In the genomic region with DNA sequence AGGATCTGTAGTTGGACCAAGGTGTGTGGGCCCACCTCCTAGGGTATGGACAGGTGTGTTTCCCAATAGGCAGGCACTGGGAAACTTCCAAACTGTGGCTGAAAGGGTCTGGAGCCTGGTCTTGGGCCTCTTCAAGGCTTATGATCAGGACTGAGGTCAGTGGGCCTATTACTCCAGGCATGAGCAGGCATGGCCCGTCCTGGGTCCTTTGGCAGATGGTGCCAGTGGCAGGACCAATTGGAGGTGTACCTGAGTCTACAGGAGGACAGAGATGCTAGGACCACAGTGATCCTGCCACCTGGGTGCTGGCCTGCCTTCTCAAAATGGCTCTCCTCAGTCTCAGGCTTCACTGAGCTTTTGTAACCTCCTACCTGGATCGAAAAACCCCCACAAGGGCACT, we compare ENCODE assay signal across 37 cellular contexts.
"Had no signal": no experiment of that assay in that cellular context is flagged by ENCODE, and none has a peak within 500 bp of the region (broad histone marks: within the 10 kb centered on the region; RNA-seq: fewer than 3 reads in every experiment).

No MANE protein-coding gene starts in this region.

- H3K36me3 Mint-ChIP-seq: activated naive CD4-positive, alpha-beta T cell treated with anti-CD3 and anti-CD28 coated beads, Interleukin-2, amount 10 ng/mL, durations not matched to agents 7 days and 5 days; activated naive CD8-positive, alpha-beta T cell treated with anti-CD3 and anti-CD28 coated beads for 36 hours; activated naive CD8-positive, alpha-beta T cell treated with anti-CD3 and anti-CD28 coated beads, Interleukin-2, amount 10 ng/mL, durations not matched to agents 7 days and 5 days; brain had no signal

- ATAC-seq: activated naive CD4-positive, alpha-beta T cell treated with anti-CD3 and anti-CD28 coated beads, Interleukin-2, amount 50 U/mL, for 72 hours; activated naive CD8-positive, alpha-beta T cell treated with anti-CD3 and anti-CD28 coated beads, Interleukin-2, amount 50 U/mL, for 24 hours; activated T-cell treated with anti-CD3 and anti-CD28 coated beads, Interleukin-2, amount 50 U/mL, for 4 hours; activated T-cell treated with anti-CD3 and anti-CD28 coated beads, Interleukin-2, amount 50 U/mL, for 72 hours; activated T-helper 17 cell treated with anti-CD3 and anti-CD28 coated beads, Interleukin-2, amount 50 U/mL, for 72 hours; body of pancreas had no signal

- H3K27ac ChIP-seq: adrenal gland, ascending aorta, body of pancreas, brain microvascular endothelial cell, breast epithelium, cardiac muscle cell had no signal

- H3K9me3 ChIP-seq: body of pancreas, breast epithelium had no signal

- H3K4me3 Mint-ChIP-seq: activated naive CD4-positive, alpha-beta T cell treated with anti-CD3 and anti-CD28 coated beads for 36 hours; activated naive CD4-positive, alpha-beta T cell treated with anti-CD3 and anti-CD28 coated beads, Interleukin-2, amount 10 ng/mL, durations not matched to agents 7 days and 5 days; activated naive CD4-positive, alpha-beta T cell treated with anti-CD3 and anti-CD28 coated beads, Interleukin-2, amount 50 U/mL, for 24 hours; activated naive CD8-positive, alpha-beta T cell; activated naive CD8-positive, alpha-beta T cell treated with anti-CD3 and anti-CD28 coated beads for 36 hours; activated naive CD8-positive, alpha-beta T cell treated with anti-CD3 and anti-CD28 coated beads, Interleukin-2, amount 10 ng/mL, durations not matched to agents 7 days and 5 days; activated naive CD8-positive, alpha-beta T cell treated with anti-CD3 and anti-CD28 coated beads, Interleukin-2, amount 50 U/mL, for 24 hours; activated T-cell treated with anti-CD3 and anti-CD28 coated beads, Interleukin-2, amount 50 U/mL, for 24 hours; activated T-cell treated with anti-CD3 and anti-CD28 coated beads, Interleukin-2, amount 50 U/mL, for 4 hours; activated T-cell treated with anti-CD3 and anti-CD28 coated beads, Interleukin-2, amount 50 U/mL, for 72 hours; activated T-helper 1 cell treated with anti-CD3 and anti-CD28 coated beads, Interleukin-12 subunit alpha, Interleukin-12 subunit beta, Interleukin-2, Interleukin-4 antibody, amounts not matched to agents 30 ng/mL and 10 ng/mL and 1 ng/mL, durations not matched to agents 14 hours and 24 hours and 36 hours; activated T-helper 17 cell treated with anti-CD3 and anti-CD28 coated beads, Interleukin-2, amount 50 U/mL, for 72 hours; brain; central memory CD8-positive, alpha-beta T cell had no signal

- H3K27ac Mint-ChIP-seq: activated naive CD4-positive, alpha-beta T cell treated with anti-CD3 and anti-CD28 coated beads for 36 hours; activated naive CD4-positive, alpha-beta T cell treated with anti-CD3 and anti-CD28 coated beads, Interleukin-2, amount 10 ng/mL, durations not matched to agents 7 days and 5 days; activated naive CD4-positive, alpha-beta T cell treated with anti-CD3 and anti-CD28 coated beads, Interleukin-2, amount 50 U/mL, for 24 hours; activated naive CD4-positive, alpha-beta T cell treated with anti-CD3 and anti-CD28 coated beads, Interleukin-2, amount 50 U/mL, for 72 hours; activated naive CD8-positive, alpha-beta T cell; activated naive CD8-positive, alpha-beta T cell treated with anti-CD3 and anti-CD28 coated beads for 36 hours; activated naive CD8-positive, alpha-beta T cell treated with anti-CD3 and anti-CD28 coated beads, Interleukin-2, amount 10 ng/mL, durations not matched to agents 7 days and 5 days; activated naive CD8-positive, alpha-beta T cell treated with anti-CD3 and anti-CD28 coated beads, Interleukin-2, amount 50 U/mL, for 24 hours; activated T-cell treated with anti-CD3 and anti-CD28 coated beads, Interleukin-2, amount 50 U/mL, for 24 hours; activated T-cell treated with anti-CD3 and anti-CD28 coated beads, Interleukin-2, amount 50 U/mL, for 72 hours; activated T-helper 1 cell treated with anti-CD3 and anti-CD28 coated beads, Interleukin-12 subunit alpha, Interleukin-12 subunit beta, Interleukin-2, Interleukin-4 antibody, amounts not matched to agents 30 ng/mL and 10 ng/mL and 1 ng/mL, durations not matched to agents 14 hours and 24 hours and 36 hours; activated T-helper 17 cell treated with anti-CD3 and anti-CD28 coated beads, Interleukin-2, amount 50 U/mL, for 72 hours; activated T-helper 2 cell treated with anti-CD3 and anti-CD28 coated beads, Interferon-gamma antibody, Interleukin-2, Interleukin-4, amounts not matched to agents 10 μg/mL and 5 μg/mL and 100 μg/mL, durations not matched to agents 14 hours and 24 hours and 36 hours; brain had no signal

- H3K4me1 ChIP-seq: adrenal gland, ascending aorta, body of pancreas, breast epithelium had no signal

- H3K36me3 ChIP-seq: adrenal gland, ascending aorta, brain microvascular endothelial cell, breast epithelium, cardiac muscle cell had no signal

- H3K9me3 Mint-ChIP-seq: activated naive CD4-positive, alpha-beta T cell treated with anti-CD3 and anti-CD28 coated beads, Interleukin-2, amount 10 ng/mL, durations not matched to agents 7 days and 5 days; activated naive CD8-positive, alpha-beta T cell treated with anti-CD3 and anti-CD28 coated beads for 36 hours; activated naive CD8-positive, alpha-beta T cell treated with anti-CD3 and anti-CD28 coated beads, Interleukin-2, amount 10 ng/mL, durations not matched to agents 7 days and 5 days; activated T-helper 1 cell treated with anti-CD3 and anti-CD28 coated beads, Interleukin-12 subunit alpha, Interleukin-12 subunit beta, Interleukin-2, Interleukin-4 antibody, amounts not matched to agents 30 ng/mL and 10 ng/mL and 1 ng/mL, durations not matched to agents 14 hours and 24 hours and 36 hours; activated T-helper 17 cell treated with anti-CD3 and anti-CD28 coated beads, Interleukin-2, amount 50 U/mL, for 72 hours; activated T-helper 2 cell treated with anti-CD3 and anti-CD28 coated beads, Interferon-gamma antibody, Interleukin-2, Interleukin-4, amounts not matched to agents 10 μg/mL and 5 μg/mL and 100 μg/mL, durations not matched to agents 14 hours and 24 hours and 36 hours; central memory CD8-positive, alpha-beta T cell had no signal

- H3K27me3 Mint-ChIP-seq: activated naive CD8-positive, alpha-beta T cell treated with anti-CD3 and anti-CD28 coated beads for 36 hours; activated T-cell treated with anti-CD3 and anti-CD28 coated beads, Interleukin-2, amount 50 U/mL, for 24 hours; brain had no signal

- H3K27me3 ChIP-seq: adrenal gland, ascending aorta, body of pancreas, brain microvascular endothelial cell, breast epithelium, cardiac muscle cell had no signal

- H3K4me3 ChIP-seq: adrenal gland, ascending aorta, body of pancreas, breast epithelium, cardiac muscle cell had no signal

- DNase-seq: activated effector memory CD4-positive, alpha-beta T cell treated with anti-CD3 and anti-CD28 coated beads, Interleukin-2, amount 50 U/mL, for 16 hours; activated effector memory CD4-positive, alpha-beta T cell treated with Interleukin-2 at 50 U/mL for 16 hours; activated gamma-delta T cell; activated gamma-delta T cell treated with Interleukin-2 at 50 U/mL for 16 hours; activated naive CD4-positive, alpha-beta T cell; activated naive CD4-positive, alpha-beta T cell treated with anti-CD3 and anti-CD28 coated beads for 36 hours; activated naive CD4-positive, alpha-beta T cell treated with anti-CD3 and anti-CD28 coated beads, Interleukin-2, amount 10 ng/mL, durations not matched to agents 7 days and 5 days; activated naive CD4-positive, alpha-beta T cell treated with anti-CD3 and anti-CD28 coated beads, Interleukin-2, amount 50 U/mL, for 16 hours; activated naive CD8-positive, alpha-beta T cell treated with anti-CD3 and anti-CD28 coated beads for 36 hours; activated naive CD8-positive, alpha-beta T cell treated with anti-CD3 and anti-CD28 coated beads, Interleukin-2, amount 10 ng/mL, durations not matched to agents 7 days and 5 days; activated naive CD8-positive, alpha-beta T cell treated with anti-CD3 and anti-CD28 coated beads, Interleukin-2, amount 50 U/mL, for 24 hours; activated T-cell treated with anti-CD3 and anti-CD28 coated beads, Interleukin-2, amount 50 U/mL, for 1 hour; activated T-cell treated with anti-CD3 and anti-CD28 coated beads, Interleukin-2, amount 50 U/mL, for 24 hours; activated T-cell treated with anti-CD3 and anti-CD28 coated beads, Interleukin-2, amount 50 U/mL, for 4 hours; activated T-cell treated with anti-CD3 and anti-CD28 coated beads, Interleukin-2, amount 50 U/mL, for 48 hours; activated T-cell treated with anti-CD3 and anti-CD28 coated beads, Interleukin-2, amount 50 U/mL, for 72 hours; adrenal gland; amniotic stem cell; amygdala; anterior cingulate cortex; aorta; body of pancreas; brain microvascular endothelial cell; caudate nucleus; central memory CD4-positive, alpha-beta T cell; cerebellar nuclear complex had no signal

- H3K4me1 Mint-ChIP-seq: activated naive CD4-positive, alpha-beta T cell treated with anti-CD3 and anti-CD28 coated beads, Interleukin-2, amount 10 ng/mL, durations not matched to agents 7 days and 5 days; activated naive CD4-positive, alpha-beta T cell treated with anti-CD3 and anti-CD28 coated beads, Interleukin-2, amount 50 U/mL, for 24 hours; activated naive CD8-positive, alpha-beta T cell treated with anti-CD3 and anti-CD28 coated beads for 36 hours; activated naive CD8-positive, alpha-beta T cell treated with anti-CD3 and anti-CD28 coated beads, Interleukin-2, amount 10 ng/mL, durations not matched to agents 7 days and 5 days; activated naive CD8-positive, alpha-beta T cell treated with anti-CD3 and anti-CD28 coated beads, Interleukin-2, amount 50 U/mL, for 24 hours; activated T-helper 17 cell treated with anti-CD3 and anti-CD28 coated beads, Interleukin-2, amount 50 U/mL, for 72 hours; central memory CD8-positive, alpha-beta T cell had no signal
